Comparison of ENCODE assay signal across 17 cellular contexts in genomic region chr2:208609166-208609804, GRCh38.
DNase-seq lines count a peak whose midpoint lies in the region; ATAC-seq, FAIRE-seq and TF ChIP-seq lines count a peak whose summit lies in the region.
"Had no signal": no experiment of that assay in that cellular context is flagged by ENCODE, and none has a peak within 500 bp of the region (broad histone marks: within the 10 kb centered on the region; RNA-seq: fewer than 3 reads in every experiment).

No MANE protein-coding gene starts in this region.

- no peak overlapping the region for H3K4me3 ChIP-seq in HepG2 (replicated peaks in 1 of 3; ENCODE audit: insufficient read depth in 1 of 3, low read depth in 2 of 3, low read length in 3 of 3)
- H3K4me3 ChIP-seq in right lobe of liver = no peak overlapping the region
- H3K4me3 ChIP-seq in testis = no peak overlapping the region
- H3K4me3 ChIP-seq: GM23248 had no signal

- no TSS peak for BruUV-seq in HepG2 (replicated peaks; lab: Mats Ljungman, UMichigan)

- CTCF ChIA-PET in HepG2 (lab: Yijun Ruan, JAX; ENCODE audit: low intra/inter-chr PET ratio, low total read pairs) = no interaction called here

- H3K27ac ChIP-seq in HepG2 (ENCODE audit: extremely low read length, insufficient read depth, low read length) (no peak overlapping the region), right lobe of liver (no peak overlapping the region), testis (no peak overlapping the region)
- H3K27ac ChIP-seq: GM23248, HL-60 had no signal

- no peaks in the 10 kb centered on the region for H3K79me2 ChIP-seq in HepG2 (ENCODE audit: insufficient read depth, low read length)

- WGBS in HepG2 (ENCODE audit: low lambda C conversion rate) = 5% methylated on average over 2 of the region's 2 CpGs
- 58% methylated on average over 2 of the region's 2 CpGs for WGBS in right lobe of liver (ENCODE audit: insufficient coverage, low coverage, low lambda C conversion rate, missing lambda C conversion rate)
- WGBS in testis, 2 donors = 65 to 71% methylated on average over 2 of the region's 2 CpGs

- H4K20me1 ChIP-seq in HepG2 (ENCODE audit: insufficient read depth, low read length) = no peaks in the 10 kb centered on the region

- ATAC-seq in HepG2 = no peak
- ATAC-seq in right lobe of liver = no peak
- no peak for ATAC-seq in GM18907 (IDR thresholded peaks at IDR 0.05; ENCODE audit: unreplicated experiment)

- no peak overlapping the region for H3K9ac ChIP-seq in HepG2 (ENCODE audit: insufficient read depth, low read depth, low read length)
- H3K9ac ChIP-seq: GM23248 had no signal

- TF ChIP-seq EP300 in HepG2 (IDR thresholded peaks at IDR 0.05; ENCODE audit: low read depth in 2 of 2, low read length in 2 of 2) (no peak), HepG2 (CRISPR knock-in tag; IDR thresholded peaks at IDR 0.05; ENCODE audit: borderline replicate concordance) (no peak)

- H3K9me3 ChIP-seq in HepG2 (ENCODE audit: low read length) (no peaks in the 10 kb centered on the region), right lobe of liver (no peaks in the 10 kb centered on the region), testis (no peaks in the 10 kb centered on the region)
- H3K9me3 ChIP-seq: BE2C had no signal

- FAIRE-seq in HepG2 (lab: Jason Lieb, UNC) = no peak
- peak; percentile 81 for FAIRE-seq in islet of Langerhans (lab: Jason Lieb, UNC)
- FAIRE-seq: G401.6, GM12892, RCC 7860 had no signal

- no peak overlapping the region for H3K4me2 ChIP-seq in HepG2 (ENCODE audit: low read depth, low read length)

- no peaks in the 10 kb centered on the region for H3K36me3 ChIP-seq in HepG2 (replicated peaks in 1 of 2; ENCODE audit: control insufficient read depth in 1 of 2, insufficient read depth in 2 of 2, low read length in 2 of 2)
- no peaks in the 10 kb centered on the region for H3K36me3 ChIP-seq in right lobe of liver
- no peaks in the 10 kb centered on the region for H3K36me3 ChIP-seq in testis (ENCODE audit: low read depth, missing control alignments)
- H3K36me3 ChIP-seq: BE2C had no signal

- TF ChIP-seq POLR2A in HepG2 (IDR thresholded peaks at IDR 0.05; ENCODE audit: insufficient read depth in 1 of 2, low read depth in 2 of 2, low read length in 2 of 2) (no peak), right lobe of liver (IDR thresholded peaks at IDR 0.05) (no peak), testis (IDR thresholded peaks at IDR 0.05) (no peak)

- intact Hi-C loops in HepG2 (cut with micrococcal nuclease; ENCODE audit: unreplicated experiment) (no loop called here), right lobe of liver (cut with DNase I) (no loop called here), testis (cut with DNase I; ENCODE audit: low total_unique reads) (no loop called here)

- TF ChIP-seq CTCF in HepG2 (CRISPR knock-in tag; IDR thresholded peaks at IDR 0.05) (no peak), right lobe of liver (IDR thresholded peaks at IDR 0.05) (no peak), testis (IDR thresholded peaks at IDR 0.05) (no peak)

- TF ChIP-seq RAD21 in HepG2 (CRISPR knock-in tag; IDR thresholded peaks at IDR 0.05) = no peak

- DNase-seq in HepG2 (ENCODE audit: low spot score) = no peak
- no peak for DNase-seq in right lobe of liver
- peak; percentile 22 for DNase-seq in SHP77 treated with DMSO at 0.1 percent for 48 hours (lab: John Stamatoyannopoulos, UW)
- no peak for DNase-seq in testis
- DNase-seq in EL = no peak
- DNase-seq: BE2C, GM23248, HCEC 1CT, KG1, NCI-H1436, NCI-H526 had no signal

- no peak overlapping the region for H2AFZ ChIP-seq in HepG2 (ENCODE audit: low read length)
- H2AFZ ChIP-seq: GM23248 had no signal

- H3K4me1 ChIP-seq in HepG2 (ENCODE audit: insufficient read depth, low read length) (no peaks in the 10 kb centered on the region), right lobe of liver (no peaks in the 10 kb centered on the region), testis (no peaks in the 10 kb centered on the region)
- H3K4me1 ChIP-seq: BE2C had no signal

- in situ Hi-C loops in HepG2 (cut with HindIII; ENCODE audit: extremely low pct_ligation_motif_present, low pct_unique_long_range_greater_than_20kb) = no loop called here

- H3K27me3 ChIP-seq in HepG2 (ENCODE audit: control insufficient read depth in 1 of 2, insufficient read depth in 2 of 2, low read length in 2 of 2) (no peaks in the 10 kb centered on the region), right lobe of liver (no peaks in the 10 kb centered on the region), testis (no peaks in the 10 kb centered on the region)
- H3K27me3 ChIP-seq: BE2C had no signal

- POLR2A ChIA-PET in HepG2 (lab: Yijun Ruan, JAX) = no interaction called here

TF ChIP-seq in HepG2, 621 proteins besides CTCF, POLR2A, EP300 and RAD21:
- TF ChIP-seq MNT (IDR thresholded peaks at IDR 0.05) = peak; percentile 80
- no peak for TF ChIP-seq SAP130 (CRISPR knock-in tag; IDR thresholded peaks at IDR 0.05; ENCODE audit: low read depth)
